In the genomic region with DNA sequence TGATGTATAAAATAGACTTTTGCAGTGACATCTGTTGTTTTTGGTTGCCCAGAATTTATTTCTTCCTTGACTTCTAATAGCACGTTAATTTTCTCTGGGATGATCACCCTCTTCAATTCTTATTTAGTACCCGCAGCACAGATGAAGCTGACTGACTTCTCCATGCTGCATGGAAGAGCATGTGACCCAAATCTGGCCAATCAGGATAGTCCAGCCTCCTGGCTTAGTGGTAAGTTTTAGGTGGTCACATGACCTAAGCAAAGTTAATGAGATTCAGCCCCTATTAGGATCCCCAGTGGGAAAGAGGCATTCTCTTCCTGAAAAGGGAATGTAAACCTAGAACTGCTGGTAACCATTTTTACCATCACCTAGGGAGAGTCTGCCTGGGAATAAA, we compare ENCODE assay signal across 16 cellular contexts. TPM values are rescaled to one million over a fixed set of nuclear protein-coding genes. Genes with fewer than 3 reads are reported as not detected.
A peak's percentile ranks its signal among the peaks of the same experiment; 100 is the strongest.
DNase-seq lines count a peak whose midpoint lies in the region; ATAC-seq, FAIRE-seq and TF ChIP-seq lines count a peak whose summit lies in the region.
"Had no signal": no experiment of that assay in that cellular context is flagged by ENCODE, and none has a peak within 500 bp of the region (broad histone marks: within the 10 kb centered on the region; RNA-seq: fewer than 3 reads in every experiment).

No MANE protein-coding gene starts in this region.

- H3K18ac ChIP-seq in IMR-90 (ENCODE audit: low read depth, low read length) = no peak overlapping the region

- no peak overlapping the region for H3K27ac ChIP-seq in A549
- H3K27ac ChIP-seq in IMR-90 (ENCODE audit: insufficient read depth, low read length) = no peak overlapping the region
- no peak overlapping the region for H3K27ac ChIP-seq in K562 (ENCODE audit: extremely low read depth, low read depth, low read length)
- H3K27ac ChIP-seq: RWPE1, SJCRH30 had no signal

- ATAC-seq in A549 (no peak), IMR-90 (ENCODE audit: low read depth) (no peak), K562 (peak; percentile 78), HG03520 (IDR thresholded peaks at IDR 0.05; ENCODE audit: unreplicated experiment) (no peak), HG02970 (IDR thresholded peaks at IDR 0.05; ENCODE audit: low FRiP score, unreplicated experiment) (no peak)

- no peak overlapping the region for H3K23ac ChIP-seq in IMR-90 (ENCODE audit: low read depth, low read length)

- H2AK5ac ChIP-seq in IMR-90 (ENCODE audit: low read depth, low read length) = no peak overlapping the region

- H3K79me2 ChIP-seq in K562 (ENCODE audit: control insufficient read depth, insufficient read depth, low read length) = no peaks in the 10 kb centered on the region

- dilution Hi-C loops in IMR-90 (cut with HindIII; ENCODE audit: low sequenced_read_pairs, unreplicated experiment) = no loop called here

- peak overlapping the region; percentile 54 for H3K27ac Mint-ChIP-seq in nephron progenitor cell
- no peak overlapping the region for H3K27ac Mint-ChIP-seq in Caco-2 (ENCODE audit: unreplicated experiment)
- H3K27ac Mint-ChIP-seq: B cell; CD4-positive, alpha-beta T cell had no signal

- no peak overlapping the region for H4K8ac ChIP-seq in IMR-90 (ENCODE audit: low read depth in 2 of 2, low read length in 2 of 2)

- H3K27me3 Mint-ChIP-seq in nephron progenitor cell (ENCODE audit: low read depth, poor library complexity) (peaks cover 6% of the 10 kb centered on the region), Caco-2 (ENCODE audit: insufficient read depth, unreplicated experiment) (peaks cover 3% of the 10 kb centered on the region)
- H3K27me3 Mint-ChIP-seq: CD4-positive, alpha-beta T cell had no signal

- no peak for DNase-seq in A549 (ENCODE audit: low read depth in 1 of 2, low spot score in 1 of 2)
- no peak for DNase-seq in IMR-90
- DNase-seq in K562 (ENCODE audit: extremely low read depth in 1 of 4, low spot score in 3 of 4) = peak; percentile 34 to 75 (median 60)
- DNase-seq in nephron progenitor cell = no peak
- no peak for DNase-seq in Caco-2
- no peak for DNase-seq in activated naive CD4-positive, alpha-beta T cell treated with Interleukin-2 at 50 U/mL for 16 hours
- DNase-seq: CD4-positive, alpha-beta T cell; NCI-H1417 treated with DMSO at 0.1 percent for 48 hours; OCI-M1; T-helper 1 cell had no signal

- H3K9ac ChIP-seq in IMR-90 (ENCODE audit: low read depth, low read length) (no peak overlapping the region), K562 (ENCODE audit: insufficient read depth in 1 of 2, low read depth in 2 of 2, low read length in 2 of 2) (no peak overlapping the region)

- no peak overlapping the region for H3K4me2 ChIP-seq in A549
- H3K4me2 ChIP-seq in IMR-90 (ENCODE audit: low read depth, low read length) = no peak overlapping the region
- H3K4me2 ChIP-seq in K562 (ENCODE audit: insufficient read depth, low read length) = no peak overlapping the region

- no peak overlapping the region for H3K4me3 Mint-ChIP-seq in nephron progenitor cell
- H3K4me3 Mint-ChIP-seq in Caco-2 (ENCODE audit: unreplicated experiment) = no peak overlapping the region
- H3K4me3 Mint-ChIP-seq: B cell; CD4-positive, alpha-beta T cell had no signal

- H3K36me3 Mint-ChIP-seq in nephron progenitor cell (ENCODE audit: low read depth) (no peaks in the 10 kb centered on the region), Caco-2 (ENCODE audit: insufficient read depth, unreplicated experiment) (no peaks in the 10 kb centered on the region)

- BruUV-seq in IMR-90 (replicated peaks; lab: Mats Ljungman, UMichigan) (no TSS peak), K562 (replicated peaks; lab: Mats Ljungman, UMichigan) (no TSS peak), Caco-2 (replicated peaks; lab: Mats Ljungman, UMichigan) (no TSS peak)

- H3K4me3 ChIP-seq in A549 (no peak overlapping the region), IMR-90 (ENCODE audit: insufficient read depth, low read depth, low read length) (no peak overlapping the region), K562 (no peak overlapping the region), Caco-2 (ENCODE audit: low read depth, low read length) (no peak overlapping the region)
- H3K4me3 ChIP-seq: SJCRH30 had no signal

- H2AFZ ChIP-seq in IMR-90 (replicated peaks; ENCODE audit: low read length, poor library complexity) (no peak overlapping the region), K562 (ENCODE audit: low read depth, low read length) (peak overlapping the region; percentile 20)

- no peak for TF ChIP-seq CTCF in A549 (IDR thresholded peaks at IDR 0.05)
- TF ChIP-seq CTCF in IMR-90 (conservative IDR thresholded peaks at IDR 0.05; ENCODE audit: low read depth, low read length) = no peak
- TF ChIP-seq CTCF in K562 (IDR thresholded peaks at IDR 0.05 in 2 of 3, conservative IDR thresholded peaks at IDR 0.05 in 1 of 3; ENCODE audit: insufficient read depth in 2 of 3, low read depth in 1 of 3, low read length in 3 of 3) = no peak
- TF ChIP-seq CTCF in nephron progenitor cell (IDR thresholded peaks at IDR 0.05) = no peak
- no peak for TF ChIP-seq CTCF in Caco-2 (IDR thresholded peaks at IDR 0.05; ENCODE audit: insufficient read depth in 1 of 2, low read depth in 1 of 2, low read length in 1 of 2, severe bottlenecking in 1 of 2, unreplicated experiment in 1 of 2)

- TF ChIP-seq POLR2A in A549 (IDR thresholded peaks at IDR 0.05; ENCODE audit: low read length) (no peak), IMR-90 (IDR thresholded peaks at IDR 0.05; ENCODE audit: low read depth, low read length) (no peak), K562 (conservative IDR thresholded peaks at IDR 0.05) (no peak)

- no peak overlapping the region for H3K14ac ChIP-seq in IMR-90 (replicated peaks; ENCODE audit: low read depth, low read length)

- no peak overlapping the region for H2BK15ac ChIP-seq in IMR-90 (ENCODE audit: low read depth, low read length)

- H4K20me1 ChIP-seq in IMR-90 (ENCODE audit: insufficient read depth, low read length) = no peaks in the 10 kb centered on the region
- H4K20me1 ChIP-seq in K562 (replicated peaks; ENCODE audit: control insufficient read depth, insufficient read depth, low read length) = no peaks in the 10 kb centered on the region

- no peak overlapping the region for H4K91ac ChIP-seq in IMR-90 (ENCODE audit: insufficient read depth, low read depth, low read length)

- no peak overlapping the region for H2BK20ac ChIP-seq in IMR-90 (ENCODE audit: low read depth, low read length)

- no peak overlapping the region for H3K4ac ChIP-seq in IMR-90 (ENCODE audit: low read depth, low read length)

- H3K27me3 ChIP-seq in IMR-90 (ENCODE audit: control insufficient read depth, insufficient read depth, low read length) (peaks cover 10% of the 10 kb centered on the region), K562 (ENCODE audit: control insufficient read depth in 2 of 2, insufficient read depth in 2 of 2, low read length in 2 of 2) (peaks cover 0 to 7% of the 10 kb centered on the region in 2 experiments; a peak in 1 of 5 replicates), Caco-2 (replicated peaks; ENCODE audit: control insufficient read depth, insufficient read depth, low read length) (no peaks in the 10 kb centered on the region)
- H3K27me3 ChIP-seq: SJCRH30 had no signal

- TF ChIP-seq EP300 in A549 (IDR thresholded peaks at IDR 0.05) (no peak), K562 (IDR thresholded peaks at IDR 0.05; ENCODE audit: low read length) (no peak)

- H3K4me1 Mint-ChIP-seq in nephron progenitor cell (peaks cover 59% of the 10 kb centered on the region), Caco-2 (ENCODE audit: low read depth, unreplicated experiment) (no peaks in the 10 kb centered on the region)
- H3K4me1 Mint-ChIP-seq: B cell had no signal

- no peak overlapping the region for H3K56ac ChIP-seq in IMR-90 (ENCODE audit: extremely low read depth, insufficient read depth, low read length)

- intact Hi-C loops in IMR-90 (cut with micrococcal nuclease) = no loop called here
- intact Hi-C loops in K562 (cut with micrococcal nuclease) = no loop called here
- intact Hi-C loops in Caco-2 (cut with micrococcal nuclease; ENCODE audit: unreplicated experiment) = no loop called here

- no peaks in the 10 kb centered on the region for H3K36me3 ChIP-seq in IMR-90 (ENCODE audit: control insufficient read depth, insufficient read depth, low read length)
- H3K36me3 ChIP-seq in K562 (ENCODE audit: control insufficient read depth, insufficient read depth, low read length) = no peaks in the 10 kb centered on the region
- no peaks in the 10 kb centered on the region for H3K36me3 ChIP-seq in Caco-2 (ENCODE audit: control insufficient read depth, insufficient read depth, low read length)
- H3K36me3 ChIP-seq: SJCRH30 had no signal

- no peaks in the 10 kb centered on the region for H3K79me1 ChIP-seq in IMR-90 (ENCODE audit: low read depth in 1 of 2, low read length in 2 of 2)

- CTCF ChIA-PET in A549 (lab: Yijun Ruan, JAX) = interaction anchor here (1.3 kb wide), 1 partner anchor 15 kb away, joined by 3 read pairs; no protein-coding TSS in a partner anchor
- CTCF ChIA-PET in IMR-90 (lab: Yijun Ruan, JAX) = interaction anchor here (0.9 kb wide), 1 partner anchor 15 kb away, joined by 3 read pairs; no protein-coding TSS in a partner anchor
- CTCF ChIA-PET in K562 (lab: Yijun Ruan, JAX; ENCODE audit: low intra/inter-chr PET ratio) = no interaction called here
- CTCF ChIA-PET in Caco-2 (lab: Charles Lee) = interaction anchor here (0.6 to 2.1 kb wide), 2 partner anchors 14 to 67 kb away, joined by 5 to 7 read pairs; a partner anchor contains a TSS

- H2BK5ac ChIP-seq in IMR-90 (ENCODE audit: low read depth, low read length, poor library complexity, severe bottlenecking) = no peak overlapping the region

- in situ Hi-C loops in IMR-90 (cut with MboI; ENCODE audit: low sequenced_read_pairs) (no loop called here), K562 (cut with MboI) (no loop called here)

- POLR2A ChIA-PET in A549 (lab: Yijun Ruan, JAX) (interaction anchor here (1.7 kb wide), 1 partner anchor 14 kb away, joined by 6 read pairs; a partner anchor contains a TSS), IMR-90 (lab: Charles Lee; ENCODE audit: unreplicated experiment) (no interaction called here), K562 (lab: Yijun Ruan, JAX) (no interaction called here), Caco-2 (lab: Charles Lee) (interaction anchor here (0.6 kb wide), 1 partner anchor 405 kb away, joined by 3 read pairs; no protein-coding TSS in a partner anchor)

- no peak overlapping the region for H2AK9ac ChIP-seq in IMR-90 (replicated peaks; ENCODE audit: low read depth, low read length, poor library complexity)

- H3K9me3 ChIP-seq in A549 (no peaks in the 10 kb centered on the region), IMR-90 (ENCODE audit: control insufficient read depth, insufficient read depth, low read length) (no peaks in the 10 kb centered on the region), K562 (replicated peaks; ENCODE audit: control insufficient read depth, insufficient read depth, low read depth, low read length) (no peaks in the 10 kb centered on the region), Caco-2 (no peaks in the 10 kb centered on the region)
- H3K9me3 ChIP-seq: SJCRH30 had no signal

- 83% methylated on average over 2 of the region's 2 CpGs for WGBS in A549 (ENCODE audit: missing lambda C conversion rate)
- 100% methylated on average over 1 of the region's 2 CpGs; no CpG with 5 or more reads in 1 of the 2 experiments for WGBS in IMR-90 (ENCODE audit: extremely low coverage in 2 of 2, insufficient read length in 1 of 2), 2 experiments
- 74% methylated on average over 2 of the region's 2 CpGs for WGBS in K562 (ENCODE audit: insufficient coverage, low coverage, missing lambda C conversion rate)

- no peak for FAIRE-seq in A549 (lab: Jason Lieb, UNC)
- peak; percentile 29 for FAIRE-seq in K562 (lab: Jason Lieb, UNC)
- FAIRE-seq: H54 had no signal

- no peak overlapping the region for H4K5ac ChIP-seq in IMR-90 (ENCODE audit: low read depth, low read length)

- TF ChIP-seq RAD21 in A549 (conservative IDR thresholded peaks at IDR 0.05 in 1 of 2, IDR thresholded peaks at IDR 0.05 in 1 of 2) (no peak), IMR-90 (IDR thresholded peaks at IDR 0.05; ENCODE audit: low read length) (no peak), K562 (CRISPR knock-in tag; conservative IDR thresholded peaks at IDR 0.05 in 1 of 2, IDR thresholded peaks at IDR 0.05 in 1 of 2) (no peak)

- H2BK120ac ChIP-seq in IMR-90 (ENCODE audit: low read depth, low read length) = no peak overlapping the region

- H3K4me1 ChIP-seq in A549 = no peaks in the 10 kb centered on the region
- 0 out of 2 replicates have a peak, but pooled peaks cover 1% of the 10 kb centered on the region for H3K4me1 ChIP-seq in IMR-90 (ENCODE audit: control insufficient read depth, insufficient read depth, low read length)
- no peaks in the 10 kb centered on the region for H3K4me1 ChIP-seq in K562 (replicated peaks in 1 of 2; ENCODE audit: control insufficient read depth in 2 of 2, insufficient read depth in 2 of 2, low read length in 2 of 2)
- H3K4me1 ChIP-seq in Caco-2 = no peaks in the 10 kb centered on the region
- H3K4me1 ChIP-seq: SJCRH30 had no signal

- no peaks in the 10 kb centered on the region for H3K9me1 ChIP-seq in IMR-90 (ENCODE audit: insufficient read depth, low read length)
- no peaks in the 10 kb centered on the region for H3K9me1 ChIP-seq in K562 (ENCODE audit: control insufficient read depth, insufficient read depth, low read length)

- H3K9me3 Mint-ChIP-seq in nephron progenitor cell (no peaks in the 10 kb centered on the region), Caco-2 (ENCODE audit: unreplicated experiment) (no peaks in the 10 kb centered on the region)
- H3K9me3 Mint-ChIP-seq: CD4-positive, alpha-beta T cell had no signal

RNA-seq across cellular contexts. Expression of a gene that starts 13.8 kb away (rescaled TPM):
- polyA plus RNA-seq in A549 (2011; rRNA removed) = 7.1 and 7.8 TPM in 2 replicates
- 3.5 and 3.9 TPM in 2 replicates for polyA plus RNA-seq in A549 (2012; cell fraction: cytosol; rRNA removed)
- 3.8 and 4.8 TPM in 2 replicates for polyA plus RNA-seq in A549 (2012; cell fraction: nucleus; rRNA removed)
- 4.9 to 6.0 TPM (median 5.1 TPM) in 3 replicates for polyA plus RNA-seq in A549 (2017; fragmentation: RNase III; extraction: RNeasy Plus Mini Kit Qiagen cat#74134 plus additional on column Dnase treatment)
- polyA minus RNA-seq in A549 (2011; rRNA and poly(A)+ RNA removed) = 4.4 and 4.9 TPM in 2 replicates
- 5.0 and 5.2 TPM in 2 replicates for total RNA-seq in IMR-90 (2012; rRNA removed)
- polyA plus RNA-seq in IMR-90 (2012; rRNA removed) = 4.6 and 4.7 TPM in 2 replicates
- polyA plus RNA-seq in IMR-90 (2012; cell fraction: cytosol; rRNA removed) = 2.8 TPM in 2 replicates
- 7.5 and 18.8 TPM in 2 replicates for polyA plus RNA-seq in IMR-90 (2012; cell fraction: nucleus; rRNA removed; ENCODE audit: low replicate concordance)
- total RNA-seq in K562 (2011; cell fraction: chromatin; rRNA removed; ENCODE audit: low replicate concordance) = 14.1 and 21.0 TPM in 2 replicates
- total RNA-seq in K562 (2011; cell fraction: nucleolus; rRNA removed) = 9.3 and 10.0 TPM in 2 replicates
- 16.4 and 25.4 TPM in 2 replicates for total RNA-seq in K562 (2011; cell fraction: nucleoplasm; rRNA removed)
- total RNA-seq in K562 (2014; rRNA removed) = 7.4 and 8.6 TPM in 2 replicates
- total RNA-seq in K562 (2014; rRNA removed; fragmentation: Illumina TruSeq; extraction: Trizol) = 11.6 and 15.0 TPM in 2 replicates
- total RNA-seq in K562 (2015; rRNA removed; fragmentation: Illumina TruSeq; extraction: Trizol) = 10.0 and 13.4 TPM in 2 replicates
- 8.6 and 8.7 TPM in 2 replicates for total RNA-seq in K562 (2021)
- polyA plus RNA-seq in K562 (2011; rRNA removed) = 9.2 and 11.4 TPM in 2 replicates
- 7.1 and 7.7 TPM in 2 replicates for polyA plus RNA-seq in K562 (2011; cell fraction: cytosol; rRNA removed)
- 11.8 and 16.3 TPM in 2 replicates for polyA plus RNA-seq in K562 (2011; cell fraction: nucleus; rRNA removed)
- 9.1 and 15.2 TPM in 2 replicates for polyA plus RNA-seq in K562 (2012)
- 12.5 and 15.7 TPM in 2 replicates for polyA plus RNA-seq in K562 (2014; fragmentation: Illumina TruSeq; extraction: Trizol)
- polyA plus RNA-seq in K562 (2014; fragmentation: Nextera tagmentation; extraction: Ambion mirVana) = 1 to 10 TPM; 2.1 to 2.3 TPM
- 11.7 and 15.7 TPM in 2 replicates for polyA plus RNA-seq in K562 (2014; rRNA removed)
- 6.5 TPM in 2 replicates for polyA minus RNA-seq in K562 (2011; rRNA and poly(A)+ RNA removed)
- polyA minus RNA-seq in K562 (2011; cell fraction: cytosol; rRNA and poly(A)+ RNA removed) = 3.3 and 3.4 TPM in 2 replicates
- polyA minus RNA-seq in K562 (2011; cell fraction: nucleus; rRNA and poly(A)+ RNA removed) = 7.8 and 8.2 TPM in 2 replicates
- total RNA-seq in Caco-2 (2022) = 17.9 and 19.0 TPM in 2 replicates

RNA-seq across cellular contexts. Expression of a gene that starts 54.5 kb away (rescaled TPM):
- polyA plus RNA-seq in A549 (2011; rRNA removed) (41.2 and 75.1 TPM in 2 replicates), A549 (2017; fragmentation: RNase III; extraction: RNeasy Plus Mini Kit Qiagen cat#74134 plus additional on column Dnase treatment) (82.7 to 90.7 TPM (median 85.9 TPM) in 3 replicates), IMR-90 (2012; rRNA removed) (33.4 and 34.5 TPM in 2 replicates), K562 (2011; rRNA removed) (47.0 and 79.2 TPM in 2 replicates), K562 (2014; fragmentation: Illumina TruSeq; extraction: Trizol) (157 and 177 TPM in 2 replicates), K562 (2014; fragmentation: Nextera tagmentation; extraction: Ambion mirVana) (10 to 100 TPM; 19.4 to 23.4 TPM), K562 (2014; rRNA removed) (214 TPM in 2 replicates)
- 46.7 and 70.7 TPM in 2 replicates for polyA plus RNA-seq in A549 (2012; cell fraction: cytosol; rRNA removed)
- 24.3 and 45.1 TPM in 2 replicates for polyA plus RNA-seq in A549 (2012; cell fraction: nucleus; rRNA removed)
- polyA minus RNA-seq in A549 (2011; rRNA and poly(A)+ RNA removed) = 4.0 and 4.5 TPM in 2 replicates
- total RNA-seq in IMR-90 (2012; rRNA removed) (21.3 and 60.8 TPM in 2 replicates), K562 (2014; rRNA removed) (199 and 235 TPM in 2 replicates), K562 (2014; rRNA removed; fragmentation: Illumina TruSeq; extraction: Trizol) (167 and 196 TPM in 2 replicates), K562 (2015; rRNA removed; fragmentation: Illumina TruSeq; extraction: Trizol) (159 and 162 TPM in 2 replicates), K562 (2021) (137 and 146 TPM in 2 replicates), Caco-2 (2022) (85.4 and 92.9 TPM in 2 replicates)
- polyA plus RNA-seq in IMR-90 (2012; cell fraction: cytosol; rRNA removed) = 36.6 and 39.1 TPM in 2 replicates
- polyA plus RNA-seq in IMR-90 (2012; cell fraction: nucleus; rRNA removed; ENCODE audit: low replicate concordance) = 16.3 and 34.0 TPM in 2 replicates
- total RNA-seq in K562 (2011; cell fraction: chromatin; rRNA removed; ENCODE audit: low replicate concordance) = 19.4 and 35.8 TPM in 2 replicates
- total RNA-seq in K562 (2011; cell fraction: nucleolus; rRNA removed) = 26.6 and 26.8 TPM in 2 replicates
- total RNA-seq in K562 (2011; cell fraction: nucleoplasm; rRNA removed) = 28.4 and 33.0 TPM in 2 replicates
- 31.3 and 35.5 TPM in 2 replicates for polyA plus RNA-seq in K562 (2011; cell fraction: cytosol; rRNA removed)
- polyA plus RNA-seq in K562 (2011; cell fraction: nucleus; rRNA removed) = 23.3 and 29.9 TPM in 2 replicates
- polyA plus RNA-seq in K562 (2012) = 125 and 138 TPM in 2 replicates
- polyA minus RNA-seq in K562 (2011; rRNA and poly(A)+ RNA removed) = 22.9 and 25.8 TPM in 2 replicates
- 20.5 and 24.8 TPM in 2 replicates for polyA minus RNA-seq in K562 (2011; cell fraction: cytosol; rRNA and poly(A)+ RNA removed)
- 17.0 and 21.9 TPM in 2 replicates for polyA minus RNA-seq in K562 (2011; cell fraction: nucleus; rRNA and poly(A)+ RNA removed)

Comparison
In these comparisons a context has a peak if more than half of its experiments do, and no peak if none do; other contexts are left out.
1. DNase-seq: peak in K562 (4 of 4); none in A549 (0 of 2), IMR-90 (single experiment), nephron progenitor cell (single experiment), Caco-2 (0 of 2) and activated naive CD4-positive, alpha-beta T cell treated with Interleukin-2 at 50 U/mL for 16 hours (single experiment).
2. POLR2A ChIA-PET loops: an anchor here in A549 (1.7 kb wide) and Caco-2 (0.6 kb wide); none called in IMR-90 and K562.